Comparison of ENCODE assay signal across 1 cellular context in the genomic region with DNA sequence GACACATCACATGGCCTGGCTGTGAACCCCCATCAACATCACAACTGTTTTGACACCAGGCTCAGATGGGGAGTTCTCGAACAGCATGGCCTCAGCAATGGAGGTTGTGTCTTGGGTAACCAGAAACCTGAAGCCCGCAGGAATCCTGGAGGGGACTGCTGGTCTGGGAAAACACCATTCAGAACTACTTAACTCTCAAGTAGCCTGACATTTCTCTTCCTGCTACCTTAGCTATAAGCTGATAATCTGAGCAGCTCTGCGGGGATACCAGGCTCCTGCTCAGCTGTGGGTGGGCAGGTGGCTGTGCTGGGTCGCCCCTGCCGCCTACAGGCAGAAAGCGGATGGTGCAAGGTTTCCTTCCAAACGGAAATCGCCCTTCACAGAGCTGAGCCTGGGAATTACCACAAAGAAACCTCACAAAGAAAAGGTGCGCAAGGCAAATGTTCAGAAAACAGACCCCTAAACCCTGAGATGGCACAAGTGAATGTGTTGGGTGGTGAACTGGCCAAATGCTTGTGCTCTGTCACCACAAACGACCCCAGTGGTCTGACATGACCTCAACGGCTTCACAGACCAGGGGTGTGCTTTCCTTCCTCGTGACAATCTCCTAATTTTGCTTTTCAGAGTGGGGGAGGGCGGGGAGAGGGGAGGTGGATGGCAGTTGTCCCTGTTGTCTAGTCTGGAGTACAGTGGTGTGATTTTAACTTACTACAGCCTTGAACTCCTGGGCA.
TF ChIP-seq lines count a peak whose summit lies in the region.

No MANE protein-coding gene starts in this region.

TF ChIP-seq in HepG2, 621 proteins besides CTCF, POLR2A, EP300 and RAD21 (continued from another document and continues in another):
- TF ChIP-seq, protein P1, sequence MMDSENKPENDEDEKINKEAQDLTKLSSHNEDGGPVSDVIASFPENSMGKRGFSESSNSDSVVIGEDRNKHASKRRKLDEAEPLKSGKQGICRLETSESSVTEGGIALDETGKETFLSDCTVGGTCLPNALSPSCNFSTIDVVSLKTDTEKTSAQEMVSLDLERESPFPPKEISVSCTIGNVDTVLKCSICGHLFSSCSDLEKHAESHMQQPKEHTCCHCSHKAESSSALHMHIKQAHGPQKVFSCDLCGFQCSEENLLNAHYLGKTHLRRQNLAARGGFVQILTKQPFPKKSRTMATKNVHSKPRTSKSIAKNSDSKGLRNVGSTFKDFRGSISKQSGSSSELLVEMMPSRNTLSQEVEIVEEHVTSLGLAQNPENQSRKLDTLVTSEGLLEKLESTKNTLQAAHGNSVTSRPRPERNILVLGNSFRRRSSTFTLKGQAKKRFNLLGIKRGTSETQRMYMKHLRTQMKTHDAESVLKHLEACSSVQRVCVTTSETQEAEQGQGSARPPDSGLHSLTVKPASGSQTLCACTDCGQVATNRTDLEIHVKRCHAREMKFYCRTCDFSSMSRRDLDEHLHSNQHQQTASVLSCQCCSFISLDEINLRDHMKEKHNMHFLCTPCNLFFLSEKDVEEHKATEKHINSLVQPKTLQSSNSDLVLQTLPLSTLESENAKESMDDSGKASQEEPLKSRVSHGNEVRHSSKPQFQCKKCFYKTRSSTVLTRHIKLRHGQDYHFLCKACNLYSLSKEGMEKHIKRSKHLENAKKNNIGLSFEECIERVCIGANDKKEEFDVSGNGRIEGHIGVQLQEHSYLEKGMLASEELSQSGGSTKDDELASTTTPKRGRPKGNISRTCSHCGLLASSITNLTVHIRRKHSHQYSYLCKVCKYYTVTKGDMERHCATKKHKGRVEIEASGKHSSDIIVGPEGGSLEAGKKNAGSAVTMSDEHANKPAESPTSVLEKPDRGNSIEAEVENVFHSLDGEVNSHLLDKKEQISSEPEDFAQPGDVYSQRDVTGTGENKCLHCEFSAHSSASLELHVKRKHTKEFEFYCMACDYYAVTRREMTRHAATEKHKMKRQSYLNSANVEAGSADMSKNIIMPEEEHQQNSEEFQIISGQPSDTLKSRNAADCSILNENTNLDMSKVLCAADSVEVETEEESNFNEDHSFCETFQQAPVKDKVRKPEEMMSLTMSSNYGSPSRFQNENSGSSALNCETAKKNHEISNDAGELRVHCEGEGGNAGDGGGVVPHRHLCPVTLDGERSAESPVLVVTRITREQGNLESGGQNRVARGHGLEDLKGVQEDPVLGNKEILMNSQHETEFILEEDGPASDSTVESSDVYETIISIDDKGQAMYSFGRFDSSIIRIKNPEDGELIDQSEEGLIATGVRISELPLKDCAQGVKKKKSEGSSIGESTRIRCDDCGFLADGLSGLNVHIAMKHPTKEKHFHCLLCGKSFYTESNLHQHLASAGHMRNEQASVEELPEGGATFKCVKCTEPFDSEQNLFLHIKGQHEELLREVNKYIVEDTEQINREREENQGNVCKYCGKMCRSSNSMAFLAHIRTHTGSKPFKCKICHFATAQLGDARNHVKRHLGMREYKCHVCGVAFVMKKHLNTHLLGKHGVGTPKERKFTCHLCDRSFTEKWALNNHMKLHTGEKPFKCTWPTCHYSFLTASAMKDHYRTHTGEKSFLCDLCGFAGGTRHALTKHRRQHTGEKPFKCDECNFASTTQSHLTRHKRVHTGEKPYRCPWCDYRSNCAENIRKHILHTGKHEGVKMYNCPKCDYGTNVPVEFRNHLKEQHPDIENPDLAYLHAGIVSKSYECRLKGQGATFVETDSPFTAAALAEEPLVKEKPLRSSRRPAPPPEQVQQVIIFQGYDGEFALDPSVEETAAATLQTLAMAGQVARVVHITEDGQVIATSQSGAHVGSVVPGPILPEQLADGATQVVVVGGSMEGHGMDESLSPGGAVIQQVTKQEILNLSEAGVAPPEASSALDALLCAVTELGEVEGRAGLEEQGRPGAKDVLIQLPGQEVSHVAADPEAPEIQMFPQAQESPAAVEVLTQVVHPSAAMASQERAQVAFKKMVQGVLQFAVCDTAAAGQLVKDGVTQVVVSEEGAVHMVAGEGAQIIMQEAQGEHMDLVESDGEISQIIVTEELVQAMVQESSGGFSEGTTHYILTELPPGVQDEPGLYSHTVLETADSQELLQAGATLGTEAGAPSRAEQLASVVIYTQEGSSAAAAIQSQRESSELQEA (CRISPR knock-in tag; IDR thresholded peaks at IDR 0.05; ENCODE audit: not compliant biosample characterization), result no peak
- TF ChIP-seq, protein P2, sequence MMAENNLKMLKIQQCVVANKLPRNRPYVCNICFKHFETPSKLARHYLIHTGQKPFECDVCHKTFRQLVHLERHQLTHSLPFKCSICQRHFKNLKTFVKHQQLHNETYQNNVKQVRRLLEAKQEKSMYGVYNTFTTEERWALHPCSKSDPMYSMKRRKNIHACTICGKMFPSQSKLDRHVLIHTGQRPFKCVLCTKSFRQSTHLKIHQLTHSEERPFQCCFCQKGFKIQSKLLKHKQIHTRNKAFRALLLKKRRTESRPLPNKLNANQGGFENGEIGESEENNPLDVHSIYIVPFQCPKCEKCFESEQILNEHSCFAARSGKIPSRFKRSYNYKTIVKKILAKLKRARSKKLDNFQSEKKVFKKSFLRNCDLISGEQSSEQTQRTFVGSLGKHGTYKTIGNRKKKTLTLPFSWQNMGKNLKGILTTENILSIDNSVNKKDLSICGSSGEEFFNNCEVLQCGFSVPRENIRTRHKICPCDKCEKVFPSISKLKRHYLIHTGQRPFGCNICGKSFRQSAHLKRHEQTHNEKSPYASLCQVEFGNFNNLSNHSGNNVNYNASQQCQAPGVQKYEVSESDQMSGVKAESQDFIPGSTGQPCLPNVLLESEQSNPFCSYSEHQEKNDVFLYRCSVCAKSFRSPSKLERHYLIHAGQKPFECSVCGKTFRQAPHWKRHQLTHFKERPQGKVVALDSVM (CRISPR knock-in tag; IDR thresholded peaks at IDR 0.05), result no peak
- TF ChIP-seq ZNF589 (CRISPR knock-in tag; conservative IDR thresholded peaks at IDR 0.05) (no peak), RXRB (CRISPR knock-in tag; IDR thresholded peaks at IDR 0.05; ENCODE audit: borderline replicate concordance) (peak; percentile 40; the same call in 1 of the 2 replicates), ZNF530 (CRISPR knock-in tag; IDR thresholded peaks at IDR 0.05; ENCODE audit: low read depth) (no peak), FOXM1 (CRISPR knock-in tag; IDR thresholded peaks at IDR 0.05) (no peak), RBM22 (optimal IDR thresholded peaks at IDR 0.05; ENCODE audit: low read length) (peak; percentile 51), PLRG1 (conservative IDR thresholded peaks at IDR 0.05) (no peak), ZNF614 (CRISPR knock-in tag; IDR thresholded peaks at IDR 0.05; ENCODE audit: borderline replicate concordance) (peak; percentile 25; the same call in 1 of the 2 replicates), MIER3 (CRISPR knock-in tag; IDR thresholded peaks at IDR 0.05; ENCODE audit: borderline replicate concordance) (no peak), MAFK (conservative IDR thresholded peaks at IDR 0.05 in 1 of 2, IDR thresholded peaks at IDR 0.05 in 1 of 2; ENCODE audit: low read length in 2 of 2) (no peak), SCMH1 (CRISPR knock-in tag; IDR thresholded peaks at IDR 0.05; ENCODE audit: borderline replicate concordance) (no peak), PPARG (CRISPR knock-in tag; conservative IDR thresholded peaks at IDR 0.05) (0 out of 2 replicates have a peak, but pooled peaks have one; percentile 35), ZNF367 (CRISPR knock-in tag; IDR thresholded peaks at IDR 0.05; ENCODE audit: borderline replicate concordance) (no peak), ISL2 (CRISPR knock-in tag; IDR thresholded peaks at IDR 0.05) (no peak), SKI (IDR thresholded peaks at IDR 0.05; ENCODE audit: partially characterized antibody) (no peak), GZF1 (CRISPR knock-in tag; IDR thresholded peaks at IDR 0.05) (peak; percentile 74; the same call in 1 of the 2 replicates), GATAD2A (CRISPR knock-in tag; IDR thresholded peaks at IDR 0.05) (0 out of 2 replicates have a peak, but pooled peaks have one; percentile 52), DMAP1 (CRISPR knock-in tag; IDR thresholded peaks at IDR 0.05) (no peak), ZBTB20 (CRISPR knock-in tag; IDR thresholded peaks at IDR 0.05; ENCODE audit: borderline replicate concordance, low read depth) (no peak), RFX5 (IDR thresholded peaks at IDR 0.05; ENCODE audit: low read depth, low read length) (no peak), RARG (CRISPR knock-in tag; IDR thresholded peaks at IDR 0.05; ENCODE audit: low read depth) (no peak), ZNF598 (CRISPR knock-in tag; IDR thresholded peaks at IDR 0.05; ENCODE audit: borderline replicate concordance) (no peak), NKX3-1 (CRISPR knock-in tag; IDR thresholded peaks at IDR 0.05) (no peak), U2AF1 (optimal IDR thresholded peaks at IDR 0.05; ENCODE audit: low read depth, low read length) (no peak)
- TF ChIP-seq, protein P3, sequence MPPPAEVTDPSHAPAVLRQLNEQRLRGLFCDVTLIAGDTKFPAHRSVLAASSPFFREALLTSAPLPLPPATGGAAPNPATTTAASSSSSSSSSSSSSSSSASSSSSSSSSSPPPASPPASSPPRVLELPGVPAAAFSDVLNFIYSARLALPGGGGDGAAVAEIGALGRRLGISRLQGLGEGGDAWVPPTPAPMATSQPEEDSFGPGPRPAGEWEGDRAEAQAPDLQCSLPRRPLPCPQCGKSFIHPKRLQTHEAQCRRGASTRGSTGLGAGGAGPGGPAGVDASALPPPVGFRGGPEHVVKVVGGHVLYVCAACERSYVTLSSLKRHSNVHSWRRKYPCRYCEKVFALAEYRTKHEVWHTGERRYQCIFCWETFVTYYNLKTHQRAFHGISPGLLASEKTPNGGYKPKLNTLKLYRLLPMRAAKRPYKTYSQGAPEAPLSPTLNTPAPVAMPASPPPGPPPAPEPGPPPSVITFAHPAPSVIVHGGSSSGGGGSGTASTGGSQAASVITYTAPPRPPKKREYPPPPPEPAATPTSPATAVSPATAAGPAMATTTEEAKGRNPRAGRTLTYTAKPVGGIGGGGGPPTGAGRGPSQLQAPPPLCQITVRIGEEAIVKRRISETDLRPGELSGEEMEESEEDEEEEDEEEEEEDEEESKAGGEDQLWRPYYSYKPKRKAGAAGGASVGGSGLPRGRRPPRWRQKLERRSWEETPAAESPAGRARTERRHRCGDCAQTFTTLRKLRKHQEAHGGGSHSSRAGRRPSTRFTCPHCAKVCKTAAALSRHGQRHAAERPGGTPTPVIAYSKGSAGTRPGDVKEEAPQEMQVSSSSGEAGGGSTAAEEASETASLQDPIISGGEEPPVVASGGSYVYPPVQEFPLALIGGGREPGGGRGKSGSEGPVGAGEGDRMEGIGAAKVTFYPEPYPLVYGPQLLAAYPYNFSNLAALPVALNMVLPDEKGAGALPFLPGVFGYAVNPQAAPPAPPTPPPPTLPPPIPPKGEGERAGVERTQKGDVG (CRISPR knock-in tag; IDR thresholded peaks at IDR 0.05; ENCODE audit: borderline replicate concordance), result peak; percentile 11; the same call in 1 of the 2 replicates
- TF ChIP-seq, protein P4, sequence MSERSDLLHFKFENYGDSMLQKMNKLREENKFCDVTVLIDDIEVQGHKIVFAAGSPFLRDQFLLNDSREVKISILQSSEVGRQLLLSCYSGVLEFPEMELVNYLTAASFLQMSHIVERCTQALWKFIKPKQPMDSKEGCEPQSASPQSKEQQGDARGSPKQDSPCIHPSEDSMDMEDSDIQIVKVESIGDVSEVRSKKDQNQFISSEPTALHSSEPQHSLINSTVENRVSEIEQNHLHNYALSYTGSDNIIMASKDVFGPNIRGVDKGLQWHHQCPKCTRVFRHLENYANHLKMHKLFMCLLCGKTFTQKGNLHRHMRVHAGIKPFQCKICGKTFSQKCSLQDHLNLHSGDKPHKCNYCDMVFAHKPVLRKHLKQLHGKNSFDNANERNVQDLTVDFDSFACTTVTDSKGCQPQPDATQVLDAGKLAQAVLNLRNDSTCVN (CRISPR knock-in tag; IDR thresholded peaks at IDR 0.05; ENCODE audit: borderline replicate concordance), result peak; percentile 39; the same call in 1 of the 2 replicates
- TF ChIP-seq, protein P5, sequence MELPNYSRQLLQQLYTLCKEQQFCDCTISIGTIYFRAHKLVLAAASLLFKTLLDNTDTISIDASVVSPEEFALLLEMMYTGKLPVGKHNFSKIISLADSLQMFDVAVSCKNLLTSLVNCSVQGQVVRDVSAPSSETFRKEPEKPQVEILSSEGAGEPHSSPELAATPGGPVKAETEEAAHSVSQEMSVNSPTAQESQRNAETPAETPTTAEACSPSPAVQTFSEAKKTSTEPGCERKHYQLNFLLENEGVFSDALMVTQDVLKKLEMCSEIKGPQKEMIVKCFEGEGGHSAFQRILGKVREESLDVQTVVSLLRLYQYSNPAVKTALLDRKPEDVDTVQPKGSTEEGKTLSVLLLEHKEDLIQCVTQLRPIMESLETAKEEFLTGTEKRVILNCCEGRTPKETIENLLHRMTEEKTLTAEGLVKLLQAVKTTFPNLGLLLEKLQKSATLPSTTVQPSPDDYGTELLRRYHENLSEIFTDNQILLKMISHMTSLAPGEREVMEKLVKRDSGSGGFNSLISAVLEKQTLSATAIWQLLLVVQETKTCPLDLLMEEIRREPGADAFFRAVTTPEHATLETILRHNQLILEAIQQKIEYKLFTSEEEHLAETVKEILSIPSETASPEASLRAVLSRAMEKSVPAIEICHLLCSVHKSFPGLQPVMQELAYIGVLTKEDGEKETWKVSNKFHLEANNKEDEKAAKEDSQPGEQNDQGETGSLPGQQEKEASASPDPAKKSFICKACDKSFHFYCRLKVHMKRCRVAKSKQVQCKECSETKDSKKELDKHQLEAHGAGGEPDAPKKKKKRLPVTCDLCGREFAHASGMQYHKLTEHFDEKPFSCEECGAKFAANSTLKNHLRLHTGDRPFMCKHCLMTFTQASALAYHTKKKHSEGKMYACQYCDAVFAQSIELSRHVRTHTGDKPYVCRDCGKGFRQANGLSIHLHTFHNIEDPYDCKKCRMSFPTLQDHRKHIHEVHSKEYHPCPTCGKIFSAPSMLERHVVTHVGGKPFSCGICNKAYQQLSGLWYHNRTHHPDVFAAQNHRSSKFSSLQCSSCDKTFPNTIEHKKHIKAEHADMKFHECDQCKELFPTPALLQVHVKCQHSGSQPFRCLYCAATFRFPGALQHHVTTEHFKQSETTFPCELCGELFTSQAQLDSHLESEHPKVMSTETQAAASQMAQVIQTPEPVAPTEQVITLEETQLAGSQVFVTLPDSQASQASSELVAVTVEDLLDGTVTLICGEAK (IDR thresholded peaks at IDR 0.05), result no peak
- TF ChIP-seq, protein P5 (CRISPR knock-in tag; IDR thresholded peaks at IDR 0.05), result no peak
